Comparison of ENCODE assay signal across 23 cellular contexts in genomic region chr2:47810850-47811249, GRCh38. TPM values are rescaled to one million over a fixed set of nuclear protein-coding genes. Genes with fewer than 3 reads are reported as not detected.
DNase-seq lines count a peak whose midpoint lies in the region; ATAC-seq and TF ChIP-seq lines count a peak whose summit lies in the region.
"Had no signal": no experiment of that assay in that cellular context is flagged by ENCODE, and none has a peak within 500 bp of the region (broad histone marks: within the 10 kb centered on the region; RNA-seq: fewer than 3 reads in every experiment).

No MANE protein-coding gene starts in this region.

- H3K27ac Mint-ChIP-seq in activated naive CD4-positive, alpha-beta T cell treated with anti-CD3 and anti-CD28 coated beads, Interleukin-2, amount 50 U/mL, for 72 hours = peak overlapping the region; percentile 81 to 83
- H3K27ac Mint-ChIP-seq in activated naive CD4-positive, alpha-beta T cell treated with anti-CD3 and anti-CD28 coated beads, Interleukin-2, amount 10 ng/mL, durations not matched to agents 7 days and 5 days = no peak overlapping the region
- peak overlapping the region; percentile 89 for H3K27ac Mint-ChIP-seq in T-helper 17 cell
- peak overlapping the region; percentile 38 for H3K27ac Mint-ChIP-seq in stimulated activated naive B cell treated with anti-CD40 and anti-IgM and Interleukin-4, amounts not matched to agents 10 μg/mL and 1 μg/mL and 100 μg/mL, for 72 hours
- H3K27ac Mint-ChIP-seq: activated CD4-positive, alpha-beta T cell treated with anti-CD3 and anti-CD28 coated beads, Interleukin-2, amount 10 ng/mL, durations not matched to agents 7 days and 5 days had no signal

- H3K4me3 Mint-ChIP-seq in activated naive CD4-positive, alpha-beta T cell treated with anti-CD3 and anti-CD28 coated beads, Interleukin-2, amount 10 ng/mL, durations not matched to agents 7 days and 5 days = no peak overlapping the region
- H3K4me3 Mint-ChIP-seq in T-helper 17 cell = peak overlapping the region; percentile 61
- no peak overlapping the region for H3K4me3 Mint-ChIP-seq in stimulated activated naive B cell treated with anti-CD40 and anti-IgM and Interleukin-4, amounts not matched to agents 10 μg/mL and 1 μg/mL and 100 μg/mL, for 72 hours
- H3K4me3 Mint-ChIP-seq: activated CD4-positive, alpha-beta T cell treated with anti-CD3 and anti-CD28 coated beads, Interleukin-2, amount 10 ng/mL, durations not matched to agents 7 days and 5 days had no signal

- H3K4me3 ChIP-seq in fibroblast of mammary gland (ENCODE audit: control insufficient read depth, low read depth, low read length) = no peak overlapping the region
- H3K4me3 ChIP-seq: hepatocyte, lung, thoracic aorta had no signal

- no peak for DNase-seq in activated naive CD4-positive, alpha-beta T cell treated with anti-CD3 and anti-CD28 coated beads, Interleukin-2, amount 50 U/mL, for 72 hours (ENCODE audit: low spot score in 2 of 2)
- DNase-seq in activated naive CD4-positive, alpha-beta T cell treated with anti-CD3 and anti-CD28 coated beads, Interleukin-2, amount 10 ng/mL, durations not matched to agents 7 days and 5 days = no peak
- DNase-seq in T-helper 17 cell (no peak), fibroblast of mammary gland (ENCODE audit: low read depth) (peak; percentile 31), NCI-H1048 (lab: John Stamatoyannopoulos, UW) (no peak), NCI-H748 treated with DMSO at 0.1 percent for 48 hours (lab: John Stamatoyannopoulos, UW) (no peak), NCI-H1930 (lab: John Stamatoyannopoulos, UW) (no peak)
- DNase-seq in stimulated activated naive B cell treated with anti-CD40 and anti-IgM and Interleukin-4, amounts not matched to agents 10 μg/mL and 1 μg/mL and 100 μg/mL, for 72 hours = no peak
- DNase-seq: ACHN; activated CD4-positive, alpha-beta T cell treated with anti-CD3 and anti-CD28 coated beads, Interleukin-2, amount 10 ng/mL, durations not matched to agents 7 days and 5 days; activated T-cell treated with anti-CD3 and anti-CD28 coated beads for 4 hours; amniotic stem cell; C1 segment of cervical spinal cord; foreskin melanocyte; HCEC 1CT; Kasumi-1; NCI-H526 treated with DMSO at 0.1 percent for 48 hours; Right ventricle myocardium superior; T-helper 1 cell had no signal

- no peaks in the 10 kb centered on the region for H3K4me1 Mint-ChIP-seq in activated naive CD4-positive, alpha-beta T cell treated with anti-CD3 and anti-CD28 coated beads, Interleukin-2, amount 10 ng/mL, durations not matched to agents 7 days and 5 days
- peaks cover 24% of the 10 kb centered on the region for H3K4me1 Mint-ChIP-seq in T-helper 17 cell
- peaks cover 10 to 26% of the 10 kb centered on the region in 2 donors for H3K4me1 Mint-ChIP-seq in stimulated activated naive B cell treated with anti-CD40 and anti-IgM and Interleukin-4, amounts not matched to agents 10 μg/mL and 1 μg/mL and 100 μg/mL, for 72 hours

- no peak for ATAC-seq in activated naive CD4-positive, alpha-beta T cell treated with anti-CD3 and anti-CD28 coated beads, Interleukin-2, amount 50 U/mL, for 72 hours
- no peak for ATAC-seq in T-helper 17 cell
- no peak for ATAC-seq in stimulated activated naive B cell treated with anti-CD40 and anti-IgM and Interleukin-4, amounts not matched to agents 10 μg/mL and 1 μg/mL and 100 μg/mL, for 72 hours (replicated peaks)
- ATAC-seq: sciatic nerve had no signal

- H3K36me3 Mint-ChIP-seq in activated naive CD4-positive, alpha-beta T cell treated with anti-CD3 and anti-CD28 coated beads, Interleukin-2, amount 50 U/mL, for 72 hours = peaks cover 5 to 21% of the 10 kb centered on the region in 2 donors
- H3K36me3 Mint-ChIP-seq in activated naive CD4-positive, alpha-beta T cell treated with anti-CD3 and anti-CD28 coated beads, Interleukin-2, amount 10 ng/mL, durations not matched to agents 7 days and 5 days = peaks cover 64% of the 10 kb centered on the region
- peaks cover 15% of the 10 kb centered on the region for H3K36me3 Mint-ChIP-seq in T-helper 17 cell (ENCODE audit: low read depth)
- peaks cover 37 to 54% of the 10 kb centered on the region in 2 donors for H3K36me3 Mint-ChIP-seq in stimulated activated naive B cell treated with anti-CD40 and anti-IgM and Interleukin-4, amounts not matched to agents 10 μg/mL and 1 μg/mL and 100 μg/mL, for 72 hours

- no peak for TF ChIP-seq CTCF in fibroblast of mammary gland (conservative IDR thresholded peaks at IDR 0.05; ENCODE audit: control insufficient read depth, insufficient read depth, low read depth, low read length)

- H3K9me3 Mint-ChIP-seq in activated naive CD4-positive, alpha-beta T cell treated with anti-CD3 and anti-CD28 coated beads, Interleukin-2, amount 50 U/mL, for 72 hours = no peaks in the 10 kb centered on the region
- no peaks in the 10 kb centered on the region for H3K9me3 Mint-ChIP-seq in activated naive CD4-positive, alpha-beta T cell treated with anti-CD3 and anti-CD28 coated beads, Interleukin-2, amount 10 ng/mL, durations not matched to agents 7 days and 5 days
- no peaks in the 10 kb centered on the region for H3K9me3 Mint-ChIP-seq in stimulated activated naive B cell treated with anti-CD40 and anti-IgM and Interleukin-4, amounts not matched to agents 10 μg/mL and 1 μg/mL and 100 μg/mL, for 72 hours
- H3K9me3 Mint-ChIP-seq: activated CD4-positive, alpha-beta T cell treated with anti-CD3 and anti-CD28 coated beads, Interleukin-2, amount 10 ng/mL, durations not matched to agents 7 days and 5 days had no signal

- no peaks in the 10 kb centered on the region for H3K27me3 Mint-ChIP-seq in activated naive CD4-positive, alpha-beta T cell treated with anti-CD3 and anti-CD28 coated beads, Interleukin-2, amount 10 ng/mL, durations not matched to agents 7 days and 5 days
- H3K27me3 Mint-ChIP-seq in T-helper 17 cell = no peaks in the 10 kb centered on the region
- H3K27me3 Mint-ChIP-seq in stimulated activated naive B cell treated with anti-CD40 and anti-IgM and Interleukin-4, amounts not matched to agents 10 μg/mL and 1 μg/mL and 100 μg/mL, for 72 hours = no peaks in the 10 kb centered on the region
- H3K27me3 Mint-ChIP-seq: activated CD4-positive, alpha-beta T cell treated with anti-CD3 and anti-CD28 coated beads, Interleukin-2, amount 10 ng/mL, durations not matched to agents 7 days and 5 days had no signal

- H3K9me3 ChIP-seq in T-helper 17 cell (ENCODE audit: control insufficient read depth, low read length, poor library complexity, severe bottlenecking) = no peaks in the 10 kb centered on the region
- H3K9me3 ChIP-seq: thoracic aorta had no signal

- CTCF ChIA-PET in activated naive CD4-positive, alpha-beta T cell treated with anti-CD3 and anti-CD28 coated beads, Interleukin-2, amount 10 ng/mL, durations not matched to agents 7 days and 5 days (lab: Charles Lee) = no interaction called here

RNA-seq across cellular contexts. Expression of gene MSH6, which starts 27.9 kb away (rescaled TPM):
- total RNA-seq in activated naive CD4-positive, alpha-beta T cell treated with anti-CD3 and anti-CD28 coated beads, Interleukin-2, amount 50 U/mL, for 72 hours = 100 to 1,000 TPM; 108 to 126 TPM
- 10 to 100 TPM; 24.2 to 27.8 TPM for total RNA-seq in T-helper 17 cell
